ENCODE assay signal across 31 cellular contexts in the genomic region with DNA sequence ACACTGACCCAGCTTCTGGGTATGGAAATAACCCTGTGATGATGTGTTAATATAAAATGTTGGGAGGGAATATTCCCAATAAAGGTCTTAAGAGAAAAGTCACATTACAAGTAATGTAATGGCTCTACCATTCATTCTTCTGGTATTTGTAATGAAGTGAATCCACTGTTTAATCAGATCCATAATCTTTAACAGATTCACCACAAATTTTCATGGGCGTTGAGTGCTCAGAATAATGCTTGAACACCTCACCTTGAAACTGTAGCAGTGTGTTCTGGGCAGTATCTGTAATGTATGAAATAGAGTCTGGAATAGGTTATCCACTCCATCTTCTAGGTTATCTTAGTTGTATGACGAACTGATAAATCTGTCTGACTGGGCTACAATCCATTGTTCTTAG. TPM values are rescaled to one million over a fixed set of nuclear protein-coding genes. Genes with fewer than 3 reads are reported as not detected.
DNase-seq lines count a peak whose midpoint lies in the region; ATAC-seq and TF ChIP-seq lines count a peak whose summit lies in the region.
"Had no signal": no experiment of that assay in that cellular context is flagged by ENCODE, and none has a peak within 500 bp of the region (broad histone marks: within the 10 kb centered on the region; RNA-seq: fewer than 3 reads in every experiment).

No MANE protein-coding gene starts in this region.

- intact Hi-C loops in mammary epithelial cell (cut with micrococcal nuclease), result no loop called here
- intact Hi-C loops in MCF 10A (cut with micrococcal nuclease), result no loop called here
- intact Hi-C loops in IMR-90 (cut with micrococcal nuclease), result no loop called here

- TF ChIP-seq CTCF in mammary epithelial cell (conservative IDR thresholded peaks at IDR 0.05 in 1 of 2, IDR thresholded peaks at IDR 0.05 in 1 of 2; ENCODE audit: extremely low read depth in 1 of 2, insufficient read depth in 1 of 2, low read depth in 1 of 2, low read length in 2 of 2), result no peak
- TF ChIP-seq CTCF in MCF 10A (IDR thresholded peaks at IDR 0.05; ENCODE audit: unreplicated experiment), result no peak
- no peak for TF ChIP-seq CTCF in IMR-90 (conservative IDR thresholded peaks at IDR 0.05; ENCODE audit: low read depth, low read length)

- WGBS in mammary epithelial cell (ENCODE audit: low coverage, missing lambda C conversion rate), result 71% methylated on average over 2 of the region's 2 CpGs
- WGBS in IMR-90 (ENCODE audit: extremely low coverage in 2 of 2, insufficient read length in 1 of 2), 2 experiments, result no CpG with 5 or more reads among the region's 2 CpGs

- TF ChIP-seq RAD21 in IMR-90 (IDR thresholded peaks at IDR 0.05; ENCODE audit: low read length), result no peak

- H3K4me3 Mint-ChIP-seq in MCF 10A (ENCODE audit: unreplicated experiment), result no peak overlapping the region
- H3K4me3 Mint-ChIP-seq: CD4-positive, CD25-positive, alpha-beta regulatory T cell had no signal

- H3K4me1 ChIP-seq in mammary epithelial cell (ENCODE audit: insufficient read depth, low read length) (peaks cover 26% of the 10 kb centered on the region), IMR-90 (ENCODE audit: control insufficient read depth, insufficient read depth, low read length) (peaks cover 6% of the 10 kb centered on the region)
- H3K4me1 ChIP-seq: SJCRH30 had no signal

- H3K4ac ChIP-seq in IMR-90 (ENCODE audit: low read depth, low read length), result no peak overlapping the region

- no peak overlapping the region for H3K27ac Mint-ChIP-seq in MCF 10A (ENCODE audit: low read depth, unreplicated experiment)

- H2BK5ac ChIP-seq in IMR-90 (ENCODE audit: low read depth, low read length, poor library complexity, severe bottlenecking), result no peak overlapping the region

- POLR2A ChIA-PET in MCF 10A (lab: Yijun Ruan, JAX) (no interaction called here), IMR-90 (lab: Charles Lee; ENCODE audit: unreplicated experiment) (no interaction called here)

- no peak overlapping the region for H3K18ac ChIP-seq in IMR-90 (ENCODE audit: low read depth, low read length)

- H3K4me3 ChIP-seq in mammary epithelial cell (replicated peaks in 1 of 3; ENCODE audit: insufficient read depth in 1 of 3, low read depth in 2 of 3, low read length in 3 of 3), result no peak overlapping the region
- no peak overlapping the region for H3K4me3 ChIP-seq in IMR-90 (ENCODE audit: insufficient read depth, low read depth, low read length)
- H3K4me3 ChIP-seq: BLaER1, SJCRH30 had no signal

- no peak overlapping the region for H3K56ac ChIP-seq in IMR-90 (ENCODE audit: extremely low read depth, insufficient read depth, low read length)

- DNase-seq in mammary epithelial cell (peak; percentile 52), MCF 10A (ENCODE audit: unreplicated experiment) (no peak), IMR-90 (no peak), kidney tubule cell (ENCODE audit: low spot score) (peak; percentile 19), renal cortical epithelial cell (ENCODE audit: low read depth) (peak; percentile 19), hepatic stellate cell (ENCODE audit: low spot score) (no peak)
- DNase-seq: Caco-2; CD4-positive, CD25-positive, alpha-beta regulatory T cell; DMS 273 treated with DMSO at 0.1 percent for 48 hours; DMS79; EL; GF-D8; KG1; NCI-H1048; NCI-H1417; NCI-H1694; NCI-H2029 treated with DMSO at 0.1 percent for 48 hours; NCI-H446 treated with DMSO at 0.1 percent for 48 hours; NCI-H526; NCI-H82; NK-92 treated with Interleukin-12 subunit alpha and Interleukin-12 subunit beta, amount 100 ng/mL, for 24 hours; PC-3; SJCRH30 had no signal

- H3K79me1 ChIP-seq in IMR-90 (ENCODE audit: low read depth in 1 of 2, low read length in 2 of 2), result no peaks in the 10 kb centered on the region

- CTCF ChIA-PET in mammary epithelial cell (lab: Charles Lee; ENCODE audit: low non-redundant PET), result no interaction called here
- CTCF ChIA-PET in MCF 10A (lab: Yijun Ruan, JAX), result interaction anchor here (1.2 to 1.4 kb wide), 2 partner anchors 10 to 183 kb away, joined by 3 to 5 read pairs; no protein-coding TSS in a partner anchor
- CTCF ChIA-PET in IMR-90 (lab: Yijun Ruan, JAX), result no interaction called here

- no peaks in the 10 kb centered on the region for H3K9me3 ChIP-seq in mammary epithelial cell (replicated peaks; ENCODE audit: insufficient read depth, low read length)
- H3K9me3 ChIP-seq in IMR-90 (ENCODE audit: control insufficient read depth, insufficient read depth, low read length), result no peaks in the 10 kb centered on the region
- H3K9me3 ChIP-seq: BLaER1, Caco-2, SJCRH30 had no signal

- no peak overlapping the region for H4K8ac ChIP-seq in IMR-90 (ENCODE audit: low read depth in 2 of 2, low read length in 2 of 2)

- H2BK20ac ChIP-seq in IMR-90 (ENCODE audit: low read depth, low read length), result no peak overlapping the region

- ATAC-seq in IMR-90 (ENCODE audit: low read depth) (no peak), GM18511 (IDR thresholded peaks at IDR 0.05; ENCODE audit: unreplicated experiment) (no peak), GM18873 (IDR thresholded peaks at IDR 0.05; ENCODE audit: low FRiP score, unreplicated experiment) (no peak)
- ATAC-seq: HCT116, PC-3, Right ventricle myocardium inferior, SK-N-SH treated with all-trans-retinoic acid at 6 μM for 48 hours had no signal

- no peak overlapping the region for H3K9ac ChIP-seq in mammary epithelial cell (ENCODE audit: insufficient read depth, low read length)
- no peak overlapping the region for H3K9ac ChIP-seq in IMR-90 (ENCODE audit: low read depth, low read length)
- H3K9ac ChIP-seq: BLaER1 had no signal

- BruUV-seq in mammary epithelial cell (replicated peaks; lab: Mats Ljungman, UMichigan), result no TSS peak
- BruUV-seq in MCF 10A (replicated peaks; lab: Mats Ljungman, UMichigan), result no TSS peak
- no TSS peak for BruUV-seq in IMR-90 (replicated peaks; lab: Mats Ljungman, UMichigan)

- no peak overlapping the region for H3K14ac ChIP-seq in IMR-90 (replicated peaks; ENCODE audit: low read depth, low read length)

- no peak overlapping the region for H2AK5ac ChIP-seq in IMR-90 (ENCODE audit: low read depth, low read length)

- no peak overlapping the region for H3K27ac ChIP-seq in mammary epithelial cell (ENCODE audit: insufficient read depth, low read depth, low read length)
- H3K27ac ChIP-seq in IMR-90 (ENCODE audit: insufficient read depth, low read length), result no peak overlapping the region
- H3K27ac ChIP-seq: BLaER1, SJCRH30 had no signal

- H3K36me3 Mint-ChIP-seq in MCF 10A (ENCODE audit: insufficient read depth, unreplicated experiment), result peaks cover under 1% of the 10 kb centered on the region

- no peak overlapping the region for H2AK9ac ChIP-seq in IMR-90 (replicated peaks; ENCODE audit: low read depth, low read length, poor library complexity)

- H3K23ac ChIP-seq in IMR-90 (ENCODE audit: low read depth, low read length), result no peak overlapping the region

- H3K36me3 ChIP-seq in mammary epithelial cell (ENCODE audit: insufficient read depth, low read length) (peaks cover 19% of the 10 kb centered on the region), IMR-90 (ENCODE audit: control insufficient read depth, insufficient read depth, low read length) (peaks cover 4% of the 10 kb centered on the region)
- H3K36me3 ChIP-seq: SJCRH30 had no signal

- no peak overlapping the region for H2BK15ac ChIP-seq in IMR-90 (ENCODE audit: low read depth, low read length)

- TF ChIP-seq POLR2A in IMR-90 (IDR thresholded peaks at IDR 0.05; ENCODE audit: low read depth, low read length), result no peak

- no peak overlapping the region for H3K4me2 ChIP-seq in mammary epithelial cell (ENCODE audit: insufficient read depth, low read depth, low read length)
- no peak overlapping the region for H3K4me2 ChIP-seq in IMR-90 (ENCODE audit: low read depth, low read length)
- H3K4me2 ChIP-seq: BLaER1 had no signal

- H4K91ac ChIP-seq in IMR-90 (ENCODE audit: insufficient read depth, low read depth, low read length), result no peak overlapping the region

- dilution Hi-C loops in mammary epithelial cell (cut with HindIII; ENCODE audit: low sequenced_read_pairs) (no loop called here), IMR-90 (cut with HindIII; ENCODE audit: low sequenced_read_pairs, unreplicated experiment) (no loop called here)

- H3K9me3 Mint-ChIP-seq in MCF 10A (ENCODE audit: unreplicated experiment), result no peaks in the 10 kb centered on the region
- H3K9me3 Mint-ChIP-seq: CD4-positive, CD25-positive, alpha-beta regulatory T cell had no signal

- no peaks in the 10 kb centered on the region for H4K20me1 ChIP-seq in mammary epithelial cell (ENCODE audit: insufficient read depth, low read length)
- no peaks in the 10 kb centered on the region for H4K20me1 ChIP-seq in IMR-90 (ENCODE audit: insufficient read depth, low read length)

- H3K4me1 Mint-ChIP-seq in MCF 10A (ENCODE audit: insufficient read depth, unreplicated experiment), result peaks cover 15% of the 10 kb centered on the region

- in situ Hi-C loops in mammary epithelial cell (cut with MboI; ENCODE audit: low sequenced_read_pairs in 2 of 2), result no loop called here
- in situ Hi-C loops in IMR-90 (cut with MboI; ENCODE audit: low sequenced_read_pairs), result no loop called here

- H3K27me3 ChIP-seq in mammary epithelial cell (ENCODE audit: insufficient read depth, low read length), result no peaks in the 10 kb centered on the region
- H3K27me3 ChIP-seq in IMR-90 (ENCODE audit: control insufficient read depth, insufficient read depth, low read length), result no peaks in the 10 kb centered on the region
- H3K27me3 ChIP-seq: BLaER1, SJCRH30 had no signal

- no peak overlapping the region for H2BK120ac ChIP-seq in IMR-90 (ENCODE audit: low read depth, low read length)

- no peak overlapping the region for H2AFZ ChIP-seq in mammary epithelial cell (ENCODE audit: low read depth, low read length)
- H2AFZ ChIP-seq in IMR-90 (replicated peaks; ENCODE audit: low read length, poor library complexity), result no peak overlapping the region

- no peaks in the 10 kb centered on the region for H3K79me2 ChIP-seq in mammary epithelial cell (ENCODE audit: insufficient read depth, low read length)

- H4K5ac ChIP-seq in IMR-90 (ENCODE audit: low read depth, low read length), result no peak overlapping the region

- peaks cover 3% of the 10 kb centered on the region; the same call in 1 of the 2 replicates for H3K9me1 ChIP-seq in IMR-90 (ENCODE audit: insufficient read depth, low read length)

- no peaks in the 10 kb centered on the region for H3K27me3 Mint-ChIP-seq in MCF 10A (ENCODE audit: insufficient read depth, unreplicated experiment)
- H3K27me3 Mint-ChIP-seq: CD4-positive, CD25-positive, alpha-beta regulatory T cell had no signal

TF ChIP-seq in IMR-90, 13 proteins besides CTCF, POLR2A, EP300 and RAD21:
- TF ChIP-seq BHLHE40 (IDR thresholded peaks at IDR 0.05; ENCODE audit: low read depth, low read length) (no peak), MAFK (IDR thresholded peaks at IDR 0.05; ENCODE audit: low read depth, low read length) (no peak), CEBPB (IDR thresholded peaks at IDR 0.05; ENCODE audit: low read depth, low read length) (peak; percentile 48; the same call in 1 of the 2 replicates)

RNA-seq across cellular contexts. Expression of a gene that starts 26.6 kb away (rescaled TPM):
- total RNA-seq in mammary epithelial cell (under 1 TPM in 1 of 2 donors, not detected in 1; 0.33 TPM), MCF 10A (2022) (not detected in 2 replicates), IMR-90 (2012; rRNA removed) (not detected in 2 replicates), renal cortical epithelial cell (not detected in 2 replicates)
- polyA plus RNA-seq in mammary epithelial cell (0.03 TPM), IMR-90 (2012; rRNA removed) (not detected in 2 replicates)
- not detected for polyA minus RNA-seq in mammary epithelial cell
- not detected in 2 replicates for polyA plus RNA-seq in IMR-90 (2012; cell fraction: cytosol; rRNA removed)
- polyA plus RNA-seq in IMR-90 (2012; cell fraction: nucleus; rRNA removed; ENCODE audit: low replicate concordance), result not detected in 2 replicates
- total RNA-seq: A172, Caco-2, H4, PC-3, SJCRH30 had no signal

Comparison
In these comparisons a context has a peak if more than half of its experiments do, and no peak if none do; other contexts are left out.
1. DNase-seq: peak in mammary epithelial cell (single experiment), kidney tubule cell (single experiment) and renal cortical epithelial cell (single experiment); none in MCF 10A (single experiment), IMR-90 (single experiment) and hepatic stellate cell (single experiment).